In genomic region chr20:53826597-53827291, GRCh38 we compare ENCODE assay signal across 8 cellular contexts.
A peak's percentile ranks its signal among the peaks of the same experiment; 100 is the strongest.
DNase-seq lines count a peak whose midpoint lies in the region; ATAC-seq and TF ChIP-seq lines count a peak whose summit lies in the region.

No MANE protein-coding gene starts in this region.

- no peak overlapping the region for H3K27ac ChIP-seq in BLaER1
- peak overlapping the region; percentile 78 to 82 for H3K27ac ChIP-seq in tibial artery

- H3K9me3 ChIP-seq in BLaER1, result no peaks in the 10 kb centered on the region; the same call in 1 of the 2 replicates
- H3K9me3 ChIP-seq in tibial artery, result no peaks in the 10 kb centered on the region

- no peaks in the 10 kb centered on the region for H3K27me3 Mint-ChIP-seq in dendritic cell treated with granulocyte-macrophage colony-stimulating factor and Interleukin-4, amounts not matched to agents 40 ng/mL and 50 ng/mL, for 4 days

- peak overlapping the region; percentile 69 for H3K27ac Mint-ChIP-seq in dendritic cell treated with granulocyte-macrophage colony-stimulating factor and Interleukin-4, amounts not matched to agents 40 ng/mL and 50 ng/mL, for 4 days

- H3K4me1 Mint-ChIP-seq in dendritic cell treated with granulocyte-macrophage colony-stimulating factor and Interleukin-4, amounts not matched to agents 40 ng/mL and 50 ng/mL, for 4 days (ENCODE audit: low read depth), result peaks cover 42% of the 10 kb centered on the region

- no peak for DNase-seq in tibial artery
- no peak for DNase-seq in DMS 273 (lab: John Stamatoyannopoulos, UW; ENCODE audit: unreplicated experiment)
- no peak for DNase-seq in superior temporal gyrus (ENCODE audit: extremely low spot score)
- DNase-seq in ureter (ENCODE audit: low spot score), result no peak

- TF ChIP-seq CTCF in tibial artery (IDR thresholded peaks at IDR 0.05), result no peak

- H4K20me1 ChIP-seq in BLaER1, result no peaks in the 10 kb centered on the region

- H3K4me2 ChIP-seq in BLaER1, result peak overlapping the region; percentile 89

- no peak overlapping the region for H3K4me3 ChIP-seq in BLaER1
- no peak overlapping the region for H3K4me3 ChIP-seq in tibial artery

- no peak overlapping the region for H3K4me3 Mint-ChIP-seq in dendritic cell treated with granulocyte-macrophage colony-stimulating factor and Interleukin-4, amounts not matched to agents 40 ng/mL and 50 ng/mL, for 4 days

- peaks cover 57% of the 10 kb centered on the region for H3K4me1 ChIP-seq in BLaER1
- peaks cover 0 to 37% (median 18%) of the 10 kb centered on the region in 4 donors for H3K4me1 ChIP-seq in tibial artery

- H3K9ac ChIP-seq in BLaER1, result no peak overlapping the region

- intact Hi-C loops in dendritic cell treated with granulocyte-macrophage colony-stimulating factor and Interleukin-4, amounts not matched to agents 40 ng/mL and 50 ng/mL, for 4 days (cut with micrococcal nuclease), result no loop called here
- intact Hi-C loops in tibial artery (cut with DNase I; ENCODE audit: low total_unique reads), result no loop called here

- H3K27me3 ChIP-seq in BLaER1 (no peaks in the 10 kb centered on the region), tibial artery (no peaks in the 10 kb centered on the region)

- no peaks in the 10 kb centered on the region for H3K36me3 ChIP-seq in BLaER1
- no peaks in the 10 kb centered on the region for H3K36me3 ChIP-seq in tibial artery

- H3K36me3 Mint-ChIP-seq in dendritic cell treated with granulocyte-macrophage colony-stimulating factor and Interleukin-4, amounts not matched to agents 40 ng/mL and 50 ng/mL, for 4 days (ENCODE audit: low read depth), result no peaks in the 10 kb centered on the region

- ATAC-seq in GM19438 (IDR thresholded peaks at IDR 0.05; ENCODE audit: low read depth, unreplicated experiment) (peak; percentile 52), HG03565 (IDR thresholded peaks at IDR 0.05; ENCODE audit: unreplicated experiment) (peak; percentile 50)

- no peaks in the 10 kb centered on the region for H3K9me3 Mint-ChIP-seq in dendritic cell treated with granulocyte-macrophage colony-stimulating factor and Interleukin-4, amounts not matched to agents 40 ng/mL and 50 ng/mL, for 4 days
